ENCODE assay signal across 10 cellular contexts in genomic region chr17:45063198-45063597, GRCh38. TPM values are rescaled to one million over a fixed set of nuclear protein-coding genes. Genes with fewer than 3 reads are reported as not detected.
DNase-seq lines count a peak whose midpoint lies in the region; ATAC-seq, FAIRE-seq and TF ChIP-seq lines count a peak whose summit lies in the region.
"Had no signal": no experiment of that assay in that cellular context is flagged by ENCODE, and none has a peak within 500 bp of the region (broad histone marks: within the 10 kb centered on the region; RNA-seq: fewer than 3 reads in every experiment).

No MANE protein-coding gene starts in this region.

- H3K4me1 Mint-ChIP-seq in stimulated activated naive CD8-positive, alpha-beta T cell treated with anti-CD3 and anti-CD28 coated beads, Interleukin-15, Interleukin-2, amounts not matched to agents 100 ng/mL and 50 ng/mL, for 24 hours (ENCODE audit: low read depth): peaks cover 61% of the 10 kb centered on the region
- H3K4me1 Mint-ChIP-seq in endodermal cell: peaks cover 22% of the 10 kb centered on the region

- H3K79me1 ChIP-seq in neuronal stem cell (ENCODE audit: low read depth, low read length): peaks cover 3% of the 10 kb centered on the region

- no peak overlapping the region for H2BK12ac ChIP-seq in neuronal stem cell (ENCODE audit: low read length)

- no peak overlapping the region for H2AFZ ChIP-seq in neuronal stem cell (ENCODE audit: low read length)

- no peaks in the 10 kb centered on the region for H3K27me3 Mint-ChIP-seq in stimulated activated naive CD8-positive, alpha-beta T cell treated with anti-CD3 and anti-CD28 coated beads, Interleukin-15, Interleukin-2, amounts not matched to agents 100 ng/mL and 50 ng/mL, for 24 hours
- no peaks in the 10 kb centered on the region for H3K27me3 Mint-ChIP-seq in endodermal cell (ENCODE audit: insufficient read depth)

- peaks cover 3% of the 10 kb centered on the region for H3K4me1 ChIP-seq in endodermal cell (ENCODE audit: control insufficient read depth, insufficient read depth, low read length)
- H3K4me1 ChIP-seq in neuronal stem cell (ENCODE audit: control insufficient read depth in 2 of 2, insufficient read depth in 1 of 2, low read depth in 1 of 2, low read length in 2 of 2): peaks cover 5 to 6% of the 10 kb centered on the region in 2 donors

- H3K4me3 Mint-ChIP-seq in stimulated activated naive CD8-positive, alpha-beta T cell treated with anti-CD3 and anti-CD28 coated beads, Interleukin-15, Interleukin-2, amounts not matched to agents 100 ng/mL and 50 ng/mL, for 24 hours: peak overlapping the region; percentile 98
- no peak overlapping the region for H3K4me3 Mint-ChIP-seq in endodermal cell

- no peaks in the 10 kb centered on the region for H3K9me3 Mint-ChIP-seq in stimulated activated naive CD8-positive, alpha-beta T cell treated with anti-CD3 and anti-CD28 coated beads, Interleukin-15, Interleukin-2, amounts not matched to agents 100 ng/mL and 50 ng/mL, for 24 hours
- no peaks in the 10 kb centered on the region for H3K9me3 Mint-ChIP-seq in endodermal cell

- no peak for TF ChIP-seq POLR2A in GM12892 (IDR thresholded peaks at IDR 0.05; ENCODE audit: low read depth, low read length)

- no peak overlapping the region for H3K23ac ChIP-seq in neuronal stem cell (ENCODE audit: low read depth, low read length, poor library complexity)

- CTCF ChIA-PET in RWPE1 (lab: Yijun Ruan, JAX): interaction anchor here (0.6 to 0.7 kb wide), 2 partner anchors 8 to 57 kb away, joined by 3 read pairs; no protein-coding TSS in a partner anchor

- peak overlapping the region; percentile 43 for H3K27ac ChIP-seq in RWPE1
- no peak overlapping the region for H3K27ac ChIP-seq in endodermal cell (ENCODE audit: low read depth, low read length)
- no peak overlapping the region for H3K27ac ChIP-seq in neuronal stem cell (replicated peaks; ENCODE audit: low read length)
- H3K27ac ChIP-seq: right atrium auricular region had no signal

- no peak for FAIRE-seq in GM12892 (lab: Jason Lieb, UNC)

- H2BK15ac ChIP-seq in neuronal stem cell (ENCODE audit: low read length): no peak overlapping the region

- no peak for TF ChIP-seq CTCF in RWPE1 (conservative IDR thresholded peaks at IDR 0.05; ENCODE audit: low read depth)
- no peak for TF ChIP-seq CTCF in endodermal cell (conservative IDR thresholded peaks at IDR 0.05)

- peaks cover 11% of the 10 kb centered on the region for H3K36me3 ChIP-seq in endodermal cell (ENCODE audit: control insufficient read depth, insufficient read depth, low read length)
- H3K36me3 ChIP-seq in neuronal stem cell (replicated peaks in 1 of 2; ENCODE audit: control insufficient read depth in 2 of 2, insufficient read depth in 2 of 2, low read length in 2 of 2): peaks cover 2 to 29% of the 10 kb centered on the region in 2 donors
- H3K36me3 ChIP-seq: right atrium auricular region had no signal

- H3K36me3 Mint-ChIP-seq in stimulated activated naive CD8-positive, alpha-beta T cell treated with anti-CD3 and anti-CD28 coated beads, Interleukin-15, Interleukin-2, amounts not matched to agents 100 ng/mL and 50 ng/mL, for 24 hours (ENCODE audit: low read depth): peaks cover 45% of the 10 kb centered on the region
- H3K36me3 Mint-ChIP-seq in endodermal cell (ENCODE audit: low read depth): peaks cover 19% of the 10 kb centered on the region

- no peak overlapping the region for H2BK120ac ChIP-seq in neuronal stem cell (ENCODE audit: low read depth, low read length)

- no peak overlapping the region for H2AK5ac ChIP-seq in neuronal stem cell (ENCODE audit: low read depth, low read length)

- H4K8ac ChIP-seq in neuronal stem cell (ENCODE audit: low read depth, low read length): no peak overlapping the region

- 100% methylated on average over 1 of the region's 1 CpG; no CpG with 5 or more reads in 1 of the 2 experiments for WGBS in endodermal cell (ENCODE audit: insufficient coverage in 1 of 2, insufficient read length in 1 of 2), 2 experiments
- WGBS in neuronal stem cell (ENCODE audit: extremely low coverage in 2 of 2, insufficient read length in 2 of 2, insufficient replicate concordance in 1 of 2), 2 donors: no CpG with 5 or more reads among the region's 1 CpG

- H3K4me2 ChIP-seq in neuronal stem cell (ENCODE audit: insufficient read depth, low read length, poor library complexity, severe bottlenecking): no peak overlapping the region

- ATAC-seq in stimulated activated naive CD8-positive, alpha-beta T cell treated with anti-CD3 and anti-CD28 coated beads, Interleukin-15, Interleukin-2, amounts not matched to agents 100 U/mL and 50 U/mL, for 24 hours: no peak

- DNase-seq in stimulated activated naive CD8-positive, alpha-beta T cell treated with anti-CD3 and anti-CD28 coated beads, Interleukin-15, Interleukin-2, amounts not matched to agents 100 U/mL and 50 U/mL, for 24 hours: no peak
- DNase-seq in RWPE1 (ENCODE audit: low spot score): no peak
- no peak for DNase-seq in endodermal cell
- no peak for DNase-seq in mesenteric fat pad (ENCODE audit: low spot score)
- no peak for DNase-seq in GM12892 (ENCODE audit: insufficient read length)
- no peak for DNase-seq in NCI-H2171 (lab: John Stamatoyannopoulos, UW)
- DNase-seq in neuronal stem cell (ENCODE audit: low spot score): no peak
- DNase-seq: NCI-H1436 had no signal

- peak overlapping the region; percentile 92 for H3K27ac Mint-ChIP-seq in stimulated activated naive CD8-positive, alpha-beta T cell treated with anti-CD3 and anti-CD28 coated beads, Interleukin-15, Interleukin-2, amounts not matched to agents 100 ng/mL and 50 ng/mL, for 24 hours
- peak overlapping the region; percentile 89 for H3K27ac Mint-ChIP-seq in endodermal cell

- no peak overlapping the region for H3K4ac ChIP-seq in neuronal stem cell (ENCODE audit: low read length)

- no peak overlapping the region for H3K18ac ChIP-seq in neuronal stem cell (ENCODE audit: low read length)

- no peak overlapping the region for H3K9ac ChIP-seq in endodermal cell (ENCODE audit: extremely low read depth, low read length, poor library complexity, severe bottlenecking)
- no peak overlapping the region for H3K9ac ChIP-seq in neuronal stem cell (ENCODE audit: low read depth, low read length, poor library complexity)

- H3K4me3 ChIP-seq in endodermal cell (ENCODE audit: low read length) (no peak overlapping the region), neuronal stem cell (ENCODE audit: low read length in 2 of 2) (no peak overlapping the region)
- H3K4me3 ChIP-seq: right atrium auricular region had no signal

- POLR2A ChIA-PET in RWPE1 (lab: Yijun Ruan, JAX; ENCODE audit: low non-redundant PET): interaction anchor here (0.5 to 0.6 kb wide), 2 partner anchors 12 to 17 kb away, joined by 4 to 5 read pairs; no protein-coding TSS in a partner anchor

- H3K14ac ChIP-seq in neuronal stem cell (ENCODE audit: low read length): no peak overlapping the region

- no peak overlapping the region for H4K91ac ChIP-seq in neuronal stem cell (ENCODE audit: low read depth, low read length, poor library complexity)

- H3K9me3 ChIP-seq in endodermal cell (ENCODE audit: control insufficient read depth, low read length) (no peaks in the 10 kb centered on the region), neuronal stem cell (replicated peaks in 1 of 2; ENCODE audit: control insufficient read depth in 2 of 2, insufficient read depth in 1 of 2, low read depth in 1 of 2, low read length in 2 of 2) (no peaks in the 10 kb centered on the region)
- H3K9me3 ChIP-seq: right atrium auricular region had no signal

- H3K27me3 ChIP-seq in endodermal cell (ENCODE audit: control insufficient read depth, insufficient read depth, low read length, poor library complexity, severe bottlenecking) (no peaks in the 10 kb centered on the region), neuronal stem cell (ENCODE audit: control insufficient read depth in 3 of 3, insufficient read depth in 3 of 3, low read depth in 1 of 3, low read length in 3 of 3) (no peaks in the 10 kb centered on the region)
- H3K27me3 ChIP-seq: right atrium auricular region had no signal

- H2BK5ac ChIP-seq in neuronal stem cell (ENCODE audit: low read length): no peak overlapping the region

RNA-seq across cellular contexts. Expression of gene NMT1, which starts 2.1 kb away (rescaled TPM):
- 100 to 1,000 TPM; 122 to 136 TPM for total RNA-seq in endodermal cell
- polyA plus RNA-seq in endodermal cell (2013, experiment 1 of 2): 112 TPM
- polyA plus RNA-seq in endodermal cell (2013, experiment 2 of 2): 98.6 TPM
- 118 TPM for total RNA-seq in mesenteric fat pad
- 74.6 TPM for polyA plus RNA-seq in GM12892 (2012; ENCODE audit: missing spikeins)
- 99.1 TPM for polyA plus RNA-seq in neuronal stem cell (2013, experiment 1 of 2)
- polyA plus RNA-seq in neuronal stem cell (2013, experiment 2 of 2): 95.0 TPM

RNA-seq across cellular contexts. Expression of gene DCAKD, which starts 11.8 kb away (rescaled TPM):
- 10 to 100 TPM; 54.5 to 69.4 TPM for total RNA-seq in endodermal cell
- polyA plus RNA-seq in endodermal cell (2013, experiment 1 of 2): 53.1 TPM
- polyA plus RNA-seq in endodermal cell (2013, experiment 2 of 2): 55.4 TPM
- total RNA-seq in mesenteric fat pad: 28.0 TPM
- 18.1 TPM for polyA plus RNA-seq in GM12892 (2012; ENCODE audit: missing spikeins)
- 46.9 TPM for polyA plus RNA-seq in neuronal stem cell (2013, experiment 1 of 2)
- 45.0 TPM for polyA plus RNA-seq in neuronal stem cell (2013, experiment 2 of 2)
